23 cellular contexts compared by ENCODE assay signal in the genomic region with DNA sequence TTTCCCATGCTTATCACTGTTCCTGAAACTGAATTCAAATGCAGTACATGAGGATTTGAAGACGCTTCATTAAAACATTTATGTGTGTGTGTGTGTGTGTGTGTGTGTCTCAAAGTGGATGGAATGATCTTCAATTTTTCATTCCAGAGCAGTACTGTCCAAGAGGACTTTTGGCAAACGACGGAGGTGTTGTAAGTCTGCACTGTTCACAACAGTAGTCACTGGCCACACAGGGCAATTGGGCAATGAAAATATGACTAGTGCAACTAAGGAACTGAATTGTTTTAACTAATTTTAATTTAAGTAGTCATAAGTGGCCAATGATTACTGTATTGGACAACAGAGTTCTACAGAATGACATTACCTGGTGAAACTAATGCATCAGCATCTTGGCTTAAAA. TPM values are rescaled to one million over a fixed set of nuclear protein-coding genes. Genes with fewer than 3 reads are reported as not detected.
DNase-seq lines count a peak whose midpoint lies in the region; ATAC-seq, FAIRE-seq and TF ChIP-seq lines count a peak whose summit lies in the region.
"Had no signal": no experiment of that assay in that cellular context is flagged by ENCODE, and none has a peak within 500 bp of the region (broad histone marks: within the 10 kb centered on the region; RNA-seq: fewer than 3 reads in every experiment).

No MANE protein-coding gene starts in this region.

- no peak overlapping the region for H3K4me3 Mint-ChIP-seq in astrocyte (ENCODE audit: unreplicated experiment)
- H3K4me3 Mint-ChIP-seq: T-helper 17 cell had no signal

- H4K20me1 ChIP-seq in astrocyte (ENCODE audit: insufficient read depth, low read length), result peaks cover 79% of the 10 kb centered on the region

- H2AFZ ChIP-seq in astrocyte (ENCODE audit: low read depth, low read length), result no peak overlapping the region

- no peak overlapping the region for H3K9ac ChIP-seq in astrocyte (ENCODE audit: low read length)

- DNase-seq in Right ventricle myocardium superior (no peak), cardiac septum (ENCODE audit: low spot score) (no peak), astrocyte (ENCODE audit: low read depth) (peak; percentile 80), fibroblast of villous mesenchyme (ENCODE audit: low read depth) (peak; percentile 45), thoracic aorta (ENCODE audit: low spot score) (no peak), NCI-H1105 treated with DMSO at 0.1 percent for 48 hours (lab: John Stamatoyannopoulos, UW) (no peak), T-helper 1 cell (no peak), DMS114 treated with DMSO at 0.1 percent for 48 hours (lab: John Stamatoyannopoulos, UW; ENCODE audit: unreplicated experiment) (no peak)
- DNase-seq: activated CD4-positive, CD25-positive, alpha-beta regulatory T cell; activated CD8-positive, alpha-beta memory T cell treated with anti-CD3 and anti-CD28 coated beads for 24 hours; activated naive CD8-positive, alpha-beta T cell treated with anti-CD3 and anti-CD28 coated beads for 36 hours; activated T-cell treated with anti-CD3 and anti-CD28 coated beads, Interleukin-2, amount 50 U/mL, for 72 hours; CD4-positive, CD25-positive, alpha-beta regulatory T cell; DMS153; NCI-H2029; NCI-H446 treated with DMSO at 0.1 percent for 48 hours; T-helper 17 cell had no signal

- no peak for FAIRE-seq in astrocyte (lab: Jason Lieb, UNC)
- FAIRE-seq: A204.1, bronchial epithelial cell, H1 had no signal

- no peaks in the 10 kb centered on the region for H3K27me3 Mint-ChIP-seq in astrocyte (ENCODE audit: low read depth, unreplicated experiment)
- H3K27me3 Mint-ChIP-seq: activated naive CD8-positive, alpha-beta T cell treated with anti-CD3 and anti-CD28 coated beads for 36 hours; CD4-positive, CD25-positive, alpha-beta regulatory T cell; T-helper 17 cell had no signal

- H3K79me2 ChIP-seq in astrocyte (ENCODE audit: insufficient read depth, low read length), result peaks cover 96% of the 10 kb centered on the region

- H3K36me3 Mint-ChIP-seq in astrocyte (ENCODE audit: low read depth, unreplicated experiment), result peaks cover 3% of the 10 kb centered on the region
- H3K36me3 Mint-ChIP-seq: CD4-positive, CD25-positive, alpha-beta regulatory T cell had no signal

- H3K4me3 ChIP-seq in astrocyte (ENCODE audit: insufficient read depth, low read depth, low read length) (no peak overlapping the region), fibroblast of villous mesenchyme (ENCODE audit: low read depth, low read length) (no peak overlapping the region), thoracic aorta (peak overlapping the region; percentile 8)
- H3K4me3 ChIP-seq: esophagus muscularis mucosa, prostate gland, tibial artery had no signal

- H3K4me2 ChIP-seq in astrocyte (ENCODE audit: low read length), result no peak overlapping the region

- H3K36me3 ChIP-seq in astrocyte (ENCODE audit: insufficient read depth, low read length) (no peaks in the 10 kb centered on the region), thoracic aorta (no peaks in the 10 kb centered on the region)
- H3K36me3 ChIP-seq: esophagus muscularis mucosa, prostate gland, tibial artery had no signal

- peaks cover 28% of the 10 kb centered on the region for H3K4me1 Mint-ChIP-seq in astrocyte (ENCODE audit: low read depth, unreplicated experiment)

- TF ChIP-seq CTCF in astrocyte (IDR thresholded peaks at IDR 0.05; ENCODE audit: insufficient read depth, low read depth, low read length) (no peak), fibroblast of villous mesenchyme (IDR thresholded peaks at IDR 0.05; ENCODE audit: insufficient read depth, low read depth, low read length) (no peak), thoracic aorta (IDR thresholded peaks at IDR 0.05) (no peak)

- H3K27ac Mint-ChIP-seq in astrocyte (ENCODE audit: unreplicated experiment), result no peak overlapping the region
- H3K27ac Mint-ChIP-seq: activated naive CD8-positive, alpha-beta T cell treated with anti-CD3 and anti-CD28 coated beads for 36 hours; activated T-cell treated with anti-CD3 and anti-CD28 coated beads, Interleukin-2, amount 50 U/mL, for 72 hours; T-helper 17 cell had no signal

- no peaks in the 10 kb centered on the region for H3K9me3 ChIP-seq in astrocyte (ENCODE audit: insufficient read depth, low read depth, low read length)
- H3K9me3 ChIP-seq in thoracic aorta, result no peaks in the 10 kb centered on the region
- H3K9me3 ChIP-seq: esophagus muscularis mucosa, prostate gland, tibial artery had no signal

- H3K9me3 Mint-ChIP-seq in astrocyte (ENCODE audit: unreplicated experiment), result no peaks in the 10 kb centered on the region
- H3K9me3 Mint-ChIP-seq: activated naive CD8-positive, alpha-beta T cell treated with anti-CD3 and anti-CD28 coated beads for 36 hours; activated T-cell treated with anti-CD3 and anti-CD28 coated beads, Interleukin-2, amount 50 U/mL, for 72 hours; CD4-positive, CD25-positive, alpha-beta regulatory T cell had no signal

- H3K27me3 ChIP-seq in astrocyte (ENCODE audit: insufficient read depth, low read length), result no peaks in the 10 kb centered on the region
- no peaks in the 10 kb centered on the region for H3K27me3 ChIP-seq in thoracic aorta (replicated peaks; ENCODE audit: insufficient read depth)
- H3K27me3 ChIP-seq: esophagus muscularis mucosa, tibial artery had no signal

- intact Hi-C loops in Right ventricle myocardium superior (cut with DNase I), result loop anchor here (5.0 kb wide), 1 partner anchor 64 kb away; a partner anchor contains a TSS
- intact Hi-C loops in cardiac septum (cut with DNase I), result no loop called here

- peaks cover 6% of the 10 kb centered on the region for H3K4me1 ChIP-seq in astrocyte (ENCODE audit: insufficient read depth, low read length)
- peaks cover 25 to 70% of the 10 kb centered on the region in 2 donors for H3K4me1 ChIP-seq in thoracic aorta (ENCODE audit: control insufficient read depth in 1 of 2, low read depth in 2 of 2)

- ATAC-seq in Right ventricle myocardium superior (ENCODE audit: poor library complexity), result peak; percentile 34
- ATAC-seq in thoracic aorta (ENCODE audit: insufficient number of reproducible peaks, low FRiP score, low read depth), result no peak
- ATAC-seq: activated T-cell treated with anti-CD3 and anti-CD28 coated beads, Interleukin-2, amount 50 U/mL, for 72 hours; T-helper 17 cell had no signal

- H3K27ac ChIP-seq in astrocyte (ENCODE audit: low read depth, low read length), result no peak overlapping the region
- no peak overlapping the region for H3K27ac ChIP-seq in thoracic aorta
- H3K27ac ChIP-seq: esophagus muscularis mucosa, prostate gland had no signal

RNA-seq across cellular contexts. Expression of a gene that starts 5.0 kb away (rescaled TPM):
- total RNA-seq in Right ventricle myocardium superior, result 9.0 TPM
- 12.5 TPM for total RNA-seq in cardiac septum
- 23.5 and 26.7 TPM in 2 replicates for total RNA-seq in astrocyte
- total RNA-seq in fibroblast of villous mesenchyme, result 20.9 and 24.2 TPM in 2 replicates
- total RNA-seq in thoracic aorta, result 10 to 100 TPM; 21.5 to 29.8 TPM

RNA-seq across cellular contexts. Expression of a gene that starts 5.2 kb away (rescaled TPM):
- total RNA-seq in Right ventricle myocardium superior (3.2 TPM), cardiac septum (5.5 TPM), astrocyte (9.5 and 9.7 TPM in 2 replicates), fibroblast of villous mesenchyme (10.3 and 14.7 TPM in 2 replicates), thoracic aorta (10 to 100 TPM in 1 of 2 donors, 1 to 10 TPM in 1; 8.5 to 26.9 TPM)

Comparison
In these comparisons a context has a peak if more than half of its experiments do, and no peak if none do; other contexts are left out.
1. DNase-seq: peak in astrocyte (single experiment) and fibroblast of villous mesenchyme (single experiment); none in Right ventricle myocardium superior (single experiment), cardiac septum (single experiment), thoracic aorta (single experiment), NCI-H1105 treated with DMSO at 0.1 percent for 48 hours (single experiment), T-helper 1 cell (0 of 5) and DMS114 treated with DMSO at 0.1 percent for 48 hours (single experiment).